ENCODE assay signal across 17 cellular contexts in the genomic region with DNA sequence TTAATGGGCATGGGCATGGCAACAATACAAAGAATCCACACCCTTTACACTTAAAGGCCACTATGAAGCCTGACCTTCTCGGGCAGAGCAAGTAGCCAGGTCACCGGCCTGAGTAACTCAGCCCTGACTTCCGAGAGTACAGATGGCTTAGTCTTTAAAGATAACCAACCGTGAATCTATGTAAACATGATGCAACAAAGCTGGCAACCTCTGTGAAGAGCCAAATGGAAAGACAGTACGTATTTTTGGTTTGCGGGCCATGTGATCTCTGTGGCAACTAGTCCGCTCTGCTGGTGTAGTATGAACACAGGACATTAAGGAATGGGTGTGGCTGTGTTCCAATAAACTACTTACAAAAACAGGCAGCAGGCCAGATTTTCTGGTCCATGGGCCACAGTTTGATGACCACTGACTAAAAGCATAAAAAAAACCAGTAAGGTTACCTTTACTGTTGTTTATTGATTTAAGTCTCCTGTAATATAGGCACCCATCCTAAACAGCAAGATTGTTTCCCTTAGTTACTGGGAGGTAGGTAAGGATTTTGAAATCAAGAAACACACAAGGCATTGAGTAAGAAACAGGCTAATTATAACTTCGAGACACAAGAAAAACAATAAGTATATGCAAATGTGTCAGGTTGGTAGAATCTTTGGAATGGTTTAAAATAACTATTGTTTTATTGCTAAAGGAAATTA. TPM values are rescaled to one million over a fixed set of nuclear protein-coding genes. Genes with fewer than 3 reads are reported as not detected.
DNase-seq lines count a peak whose midpoint lies in the region; TF ChIP-seq lines count a peak whose summit lies in the region.
"Had no signal": no experiment of that assay in that cellular context is flagged by ENCODE, and none has a peak within 500 bp of the region (broad histone marks: within the 10 kb centered on the region; RNA-seq: fewer than 3 reads in every experiment).

No MANE protein-coding gene starts in this region.

- H3K9me3 ChIP-seq in trophoblast cell (ENCODE audit: insufficient read depth, low read depth, low read length), result no peaks in the 10 kb centered on the region
- H3K9me3 ChIP-seq in BE2C, result no peaks in the 10 kb centered on the region

- H2BK120ac ChIP-seq in trophoblast cell (ENCODE audit: insufficient read depth, low read length, poor library complexity), result no peak overlapping the region

- H3K23ac ChIP-seq in trophoblast cell (ENCODE audit: low read length), result no peak overlapping the region

- DNase-seq in DMS53 (lab: John Stamatoyannopoulos, UW), result peak; percentile 15
- no peak for DNase-seq in DMS53 treated with DMSO at 0.1 percent for 48 hours (lab: John Stamatoyannopoulos, UW; ENCODE audit: unreplicated experiment)
- peak; percentile 29 for DNase-seq in M059J (ENCODE audit: low read depth)
- DNase-seq in epithelial cell of proximal tubule (ENCODE audit: low read depth), result peak; percentile 98
- peak; percentile 78 to 91 for DNase-seq in trophoblast cell
- no peak for DNase-seq in activated effector memory CD4-positive, alpha-beta T cell treated with anti-CD3 and anti-CD28 coated beads, Interleukin-2, amount 50 U/mL, for 16 hours
- DNase-seq in BE2C, result no peak
- DNase-seq in COLO668 (lab: John Stamatoyannopoulos, UW; ENCODE audit: unreplicated experiment), result no peak
- DNase-seq: 8988T; activated naive CD4-positive, alpha-beta T cell treated with anti-CD3 and anti-CD28 coated beads for 36 hours; COR-L47; effector CD8-positive, alpha-beta T cell; natural killer cell; NCI-H2107; retina; stimulated activated CD4-positive, alpha-beta T cell treated with anti-CD3 and anti-CD28 coated beads, Interleukin-4, amount 100 ng/mL, for 24 hours had no signal

- WGBS in trophoblast cell (ENCODE audit: extremely low coverage, insufficient coverage, insufficient read length), result no CpG with 5 or more reads among the region's 8 CpGs

- H2AFZ ChIP-seq in trophoblast cell (ENCODE audit: insufficient read depth, low read length, poor library complexity), result no peak overlapping the region

- H3K4me2 ChIP-seq in trophoblast cell (ENCODE audit: low read length), result no peak overlapping the region
- H3K4me2 ChIP-seq: KMS-11 had no signal

- H4K12ac ChIP-seq in trophoblast cell (ENCODE audit: low read depth, low read length), result no peak overlapping the region

- H2BK12ac ChIP-seq in trophoblast cell (ENCODE audit: low read length), result no peak overlapping the region

- TF ChIP-seq CTCF in epithelial cell of proximal tubule (conservative IDR thresholded peaks at IDR 0.05; ENCODE audit: low read depth, low read length) (no peak), BE2C (IDR thresholded peaks at IDR 0.05; ENCODE audit: low read depth, low read length) (no peak)

- H3K18ac ChIP-seq in trophoblast cell (ENCODE audit: low read length), result no peak overlapping the region

- no peak overlapping the region for H2AK5ac ChIP-seq in trophoblast cell (ENCODE audit: low read length)

- H3K4ac ChIP-seq in trophoblast cell (ENCODE audit: low read depth, low read length), result no peak overlapping the region

- H2BK5ac ChIP-seq in trophoblast cell (ENCODE audit: low read depth, low read length, poor library complexity), result no peak overlapping the region

- H3K79me2 ChIP-seq in trophoblast cell (ENCODE audit: control insufficient read depth, insufficient read depth, low read length, poor library complexity), result no peaks in the 10 kb centered on the region

- no peak overlapping the region for H4K8ac ChIP-seq in trophoblast cell (ENCODE audit: low read depth, low read length)

- no peak overlapping the region for H3K9ac ChIP-seq in trophoblast cell (ENCODE audit: low read length)
- H3K9ac ChIP-seq: KMS-11 had no signal

- no peak overlapping the region for H3K14ac ChIP-seq in trophoblast cell (ENCODE audit: low read length)

- H3K36me3 ChIP-seq in trophoblast cell (ENCODE audit: control insufficient read depth in 1 of 2, insufficient read depth in 2 of 2, low read length in 2 of 2) (peaks cover 0 to 4% of the 10 kb centered on the region in 2 experiments), BE2C (peaks cover 59% of the 10 kb centered on the region)

- H3K27ac ChIP-seq in trophoblast cell (ENCODE audit: low read depth, low read length), result no peak overlapping the region
- H3K27ac ChIP-seq: KMS-11 had no signal

- H3K4me3 ChIP-seq in epithelial cell of proximal tubule (ENCODE audit: low read depth, low read length), result no peak overlapping the region
- H3K4me3 ChIP-seq in trophoblast cell (ENCODE audit: low read depth, low read length), result no peak overlapping the region
- no peak overlapping the region for H3K4me3 ChIP-seq in BE2C (ENCODE audit: low read depth, low read length)

- no peaks in the 10 kb centered on the region for H3K27me3 ChIP-seq in trophoblast cell (ENCODE audit: insufficient read depth, low read length)
- H3K27me3 ChIP-seq in BE2C, result no peaks in the 10 kb centered on the region

- H4K91ac ChIP-seq in trophoblast cell (ENCODE audit: low read depth, low read length), result no peak overlapping the region

- H3K4me1 ChIP-seq in trophoblast cell (ENCODE audit: control insufficient read depth in 1 of 2, insufficient read depth in 2 of 2, low read length in 2 of 2) (peaks cover 0 to 6% of the 10 kb centered on the region in 2 experiments), BE2C (no peaks in the 10 kb centered on the region)

- no peaks in the 10 kb centered on the region for H3K79me1 ChIP-seq in trophoblast cell (ENCODE audit: low read length)

RNA-seq across cellular contexts. Expression of a gene that starts 14.5 kb away (rescaled TPM):
- 22.0 and 23.8 TPM in 2 replicates for total RNA-seq in M059J (2014; rRNA removed; shearing (Covaris generic))
- total RNA-seq in epithelial cell of proximal tubule, result 15.6 and 26.7 TPM in 2 replicates
- 13.4 and 13.9 TPM in 2 replicates for polyA plus RNA-seq in trophoblast cell (2013)
- polyA plus RNA-seq in BE2C (2012; ENCODE audit: insufficient read depth, insufficient read length, low read depth), result 68.2 TPM

Comparison
In these comparisons a context has a peak if more than half of its experiments do, and no peak if none do; other contexts are left out.
1. DNase-seq: peak in DMS53 (single experiment), M059J (single experiment), epithelial cell of proximal tubule (single experiment) and trophoblast cell (2 of 2); none in DMS53 treated with DMSO at 0.1 percent for 48 hours (single experiment), activated effector memory CD4-positive, alpha-beta T cell treated with anti-CD3 and anti-CD28 coated beads, Interleukin-2, amount 50 U/mL, for 16 hours (single experiment), BE2C (single experiment) and COLO668 (single experiment).